In genomic region chr6:109874621-109875020, GRCh38 we compare ENCODE assay signal across 9 cellular contexts.
"Had no signal": no experiment of that assay in that cellular context is flagged by ENCODE, and none has a peak within 500 bp of the region (broad histone marks: within the 10 kb centered on the region; RNA-seq: fewer than 3 reads in every experiment).

No MANE protein-coding gene starts in this region.

- H3K27ac Mint-ChIP-seq: IgD-negative memory B cell had no signal

- FAIRE-seq: H54, HepG2 had no signal

- H3K4me2 ChIP-seq: KMS-11 had no signal

- H3K4me3 Mint-ChIP-seq: H9, IgD-negative memory B cell had no signal

- H3K27ac ChIP-seq: HL-60, KMS-11 had no signal

- ATAC-seq: HepG2 had no signal

- H3K9ac ChIP-seq: KMS-11 had no signal

- DNase-seq: GOT3, H9, HCEC 1CT, KBM-7 had no signal
